In the genomic region with DNA sequence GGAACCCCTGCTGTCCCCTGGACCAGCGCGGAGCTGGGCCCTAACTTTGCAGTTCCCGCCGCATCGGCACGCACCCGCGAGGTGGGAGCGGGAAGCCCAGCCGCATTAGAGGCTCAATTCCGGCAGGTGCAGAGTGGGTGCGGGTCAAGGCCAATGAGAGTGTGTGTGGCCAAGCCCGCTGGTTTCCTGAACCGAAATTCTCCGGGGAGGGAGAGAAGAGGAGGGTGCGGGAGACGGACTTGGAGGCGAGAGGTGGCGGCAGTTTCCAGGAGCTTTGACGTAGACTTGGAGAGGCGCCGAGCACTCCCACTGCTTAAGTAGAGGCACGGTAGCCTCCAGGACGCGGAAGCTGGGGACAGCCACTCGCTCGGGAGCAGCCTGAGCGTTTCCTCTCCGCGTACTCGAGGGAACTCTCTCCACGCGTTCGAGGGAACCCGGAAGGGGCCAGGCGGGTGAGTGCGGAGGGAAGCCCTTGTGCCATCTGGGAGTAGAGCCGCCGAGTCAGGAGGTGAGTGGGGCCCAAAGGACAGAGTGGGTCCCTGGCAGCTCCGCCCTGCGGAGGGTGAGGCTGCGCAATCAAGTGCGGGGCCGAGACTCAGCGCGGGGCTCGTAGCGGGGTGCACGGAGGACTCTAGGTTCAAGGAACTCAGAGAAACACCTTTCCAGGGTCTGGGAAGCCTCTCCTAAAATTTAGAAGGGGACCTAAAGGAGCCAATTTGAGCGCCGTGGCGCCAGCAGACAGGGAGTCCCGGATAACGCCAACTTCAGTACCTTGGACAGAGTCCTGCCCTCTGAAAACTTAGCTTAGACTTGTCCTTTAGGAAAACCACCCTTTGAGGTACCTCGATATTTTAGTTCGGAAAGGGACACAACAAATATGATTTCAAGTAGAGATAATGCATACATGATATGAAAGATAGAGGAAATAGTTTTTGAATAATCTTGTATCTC, we compare ENCODE assay signal across 8 cellular contexts. TPM values are rescaled to one million over a fixed set of nuclear protein-coding genes. Genes with fewer than 3 reads are reported as not detected.
DNase-seq lines count a peak whose midpoint lies in the region; ATAC-seq and TF ChIP-seq lines count a peak whose summit lies in the region.

FAM237A (plus strand) TSS at position 413 of the 951 bp plus-strand sequence. CDS start 1,750 bp downstream, outside the sequence.

- H3K36me3 ChIP-seq in brain microvascular endothelial cell (replicated peaks) (no peaks in the 10 kb centered on the region), kidney epithelial cell (ENCODE audit: control insufficient read depth, insufficient read depth, low read length) (no peaks in the 10 kb centered on the region)

- no peak within 1 kb of the TSS for H3K27ac Mint-ChIP-seq in effector memory CD8-positive, alpha-beta T cell

- no peaks in the 10 kb centered on the region for H3K9me3 Mint-ChIP-seq in effector memory CD8-positive, alpha-beta T cell

- no peak within 1 kb of the TSS for H3K4me3 Mint-ChIP-seq in effector memory CD8-positive, alpha-beta T cell

- no peaks in the 10 kb centered on the region for H3K4me1 Mint-ChIP-seq in effector memory CD8-positive, alpha-beta T cell (ENCODE audit: low read depth in 2 of 2)

- no peak for TF ChIP-seq CTCF in brain microvascular endothelial cell (IDR thresholded peaks at IDR 0.05; ENCODE audit: low read depth, low read length, missing control alignments)
- TF ChIP-seq CTCF in kidney epithelial cell (IDR thresholded peaks at IDR 0.05; ENCODE audit: insufficient read depth, low read length, poor library complexity, severe bottlenecking) = no peak

- no peak within 1 kb of the TSS for H3K4me3 ChIP-seq in brain microvascular endothelial cell (ENCODE audit: low read depth, low read length)
- no peak within 1 kb of the TSS for H3K4me3 ChIP-seq in kidney epithelial cell (ENCODE audit: low read depth, low read length)

- H3K36me3 Mint-ChIP-seq in effector memory CD8-positive, alpha-beta T cell (ENCODE audit: insufficient read depth) = no peaks in the 10 kb centered on the region

- H3K27ac ChIP-seq in brain microvascular endothelial cell = no peak within 1 kb of the TSS

- peaks cover 0 to 17% of the 10 kb centered on the region in 2 donors for H3K27me3 Mint-ChIP-seq in effector memory CD8-positive, alpha-beta T cell

- in situ Hi-C loops in G401 (cut with HindIII; ENCODE audit: low sequenced_read_pairs) = no loop called here
- in situ Hi-C loops in brain microvascular endothelial cell (cut with HindIII; ENCODE audit: low pct_ligation_motif_present, low sequenced_read_pairs) = no loop called here

- ATAC-seq in GM18907 (IDR thresholded peaks at IDR 0.05; ENCODE audit: unreplicated experiment) = no peak
- ATAC-seq in effector memory CD8-positive, alpha-beta T cell (replicated peaks) = no peak

- DNase-seq in G401 (ENCODE audit: low spot score) = peak; percentile 13
- peak; percentile 61 for DNase-seq in LHCN-M2 (ENCODE audit: low read depth)
- peak; percentile 50 for DNase-seq in brain microvascular endothelial cell
- DNase-seq in kidney epithelial cell (ENCODE audit: low read depth) = peak; percentile 25
- DNase-seq in NOMO-1 treated with DMSO at 0.1 percent for 48 hours (lab: John Stamatoyannopoulos, UW; ENCODE audit: unreplicated experiment) = no peak
- no peak for DNase-seq in cerebellar nuclear complex (lab: John Stamatoyannopoulos, UW)
- DNase-seq in effector memory CD8-positive, alpha-beta T cell = no peak

- peaks cover 17% of the 10 kb centered on the region for H3K27me3 ChIP-seq in brain microvascular endothelial cell (replicated peaks)
- peaks cover 18% of the 10 kb centered on the region for H3K27me3 ChIP-seq in kidney epithelial cell (ENCODE audit: control insufficient read depth, insufficient read depth, low read length)

RNA-seq across cellular contexts. Expression of gene FAM237A, which starts in this region (rescaled TPM):
- total RNA-seq in G401 (2014; rRNA removed; shearing (Covaris generic)) = not detected in 2 replicates
- total RNA-seq in LHCN-M2 (2014; rRNA removed) (not detected in 2 replicates), kidney epithelial cell (not detected in 2 replicates)
- polyA plus RNA-seq in LHCN-M2 (2012) = not detected

Comparison
In these comparisons a context has a peak if more than half of its experiments do, and no peak if none do; other contexts are left out.
1. Peak in DNase-seq in G401; RNA of the gene not detected or under 1 TPM.
2. Peak in DNase-seq in LHCN-M2; RNA of the gene not detected or under 1 TPM.
3. Peak in DNase-seq in kidney epithelial cell; RNA of the gene not detected or under 1 TPM.